In the genomic region with DNA sequence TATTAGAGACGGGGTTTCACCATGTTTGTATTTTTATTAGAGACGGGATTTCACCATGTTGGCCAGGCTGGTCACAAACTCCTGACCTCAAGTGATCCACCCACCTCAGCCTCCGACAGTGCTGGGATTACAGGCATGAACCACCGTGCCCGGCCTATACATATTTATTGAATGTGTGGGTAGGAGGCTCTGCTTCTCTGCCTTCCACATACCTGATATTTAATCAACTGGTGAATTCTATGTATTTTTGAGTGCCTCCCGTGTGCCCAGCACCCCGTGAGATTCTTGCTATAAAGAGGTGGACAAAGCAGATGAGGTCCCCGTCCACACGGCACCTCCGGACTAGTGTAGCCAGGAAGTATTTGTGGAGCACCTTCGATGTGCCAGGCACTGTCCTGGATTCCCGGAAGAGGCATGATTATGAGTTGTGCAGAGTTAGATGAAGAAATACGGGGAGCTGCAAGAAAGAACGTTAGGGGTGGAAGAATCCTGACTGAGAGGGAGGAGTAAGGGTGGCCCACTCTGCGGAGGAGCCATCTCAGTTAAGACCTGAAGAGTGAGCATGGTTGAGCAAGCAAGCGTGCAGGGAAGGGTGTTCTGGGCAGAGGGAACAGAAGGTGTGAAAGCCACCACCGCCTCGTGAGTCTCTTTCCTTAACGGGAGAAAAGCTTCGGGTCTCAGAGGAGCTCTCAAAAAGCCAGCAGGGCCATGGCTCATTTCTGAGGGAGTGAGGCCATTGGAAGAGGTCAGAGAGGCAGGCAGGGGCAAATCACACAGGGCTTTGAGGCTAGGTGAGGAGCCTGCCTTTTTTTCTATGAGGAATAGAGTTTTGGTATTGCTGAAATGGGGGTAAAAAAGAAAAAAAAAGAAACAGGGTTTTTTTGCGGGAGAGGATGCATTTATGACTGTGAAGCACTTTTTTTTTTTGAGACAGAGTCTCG, we compare ENCODE assay signal across 18 cellular contexts. TPM values are rescaled to one million over a fixed set of nuclear protein-coding genes. Genes with fewer than 3 reads are reported as not detected.
DNase-seq lines count a peak whose midpoint lies in the region; ATAC-seq and TF ChIP-seq lines count a peak whose summit lies in the region.
"Had no signal": no experiment of that assay in that cellular context is flagged by ENCODE, and none has a peak within 500 bp of the region (broad histone marks: within the 10 kb centered on the region; RNA-seq: fewer than 3 reads in every experiment).

No MANE protein-coding gene starts in this region.

- H3K4me1 ChIP-seq in heart right ventricle = peaks cover 2 to 34% (median 15%) of the 10 kb centered on the region in 9 donors
- H3K4me1 ChIP-seq in vagina = peaks cover 58% of the 10 kb centered on the region
- no peaks in the 10 kb centered on the region for H3K4me1 ChIP-seq in SJCRH30

- peaks cover 40% of the 10 kb centered on the region for H3K4me1 Mint-ChIP-seq in nephron
- H3K4me1 Mint-ChIP-seq: stimulated activated effector memory CD8-positive, alpha-beta T cell treated with anti-CD3 and anti-CD28 coated beads, Interleukin-12 subunit alpha, Interleukin-12 subunit beta, amount 100 ng/mL, for 72 hours had no signal

- 85 to 88% methylated on average over 22 of the region's 22 CpGs for WGBS in heart right ventricle, 2 donors

- no peak for TF ChIP-seq POLR2A in vagina (IDR thresholded peaks at IDR 0.05)

- H3K27ac ChIP-seq in heart right ventricle = peak overlapping the region in 6 of 10 donors; percentile 5 to 72 (median 52)
- H3K27ac ChIP-seq in brain microvascular endothelial cell = peak overlapping the region; percentile 56
- H3K27ac ChIP-seq in vagina = peak overlapping the region; percentile 95
- H3K27ac ChIP-seq in SJCRH30 = no peak overlapping the region
- H3K27ac ChIP-seq: HL-60, WERI-Rb-1 had no signal

- TF ChIP-seq CTCF in heart right ventricle (IDR thresholded peaks at IDR 0.05) = no peak
- no peak for TF ChIP-seq CTCF in brain microvascular endothelial cell (IDR thresholded peaks at IDR 0.05; ENCODE audit: low read depth, low read length, missing control alignments)
- TF ChIP-seq CTCF in nephron (IDR thresholded peaks at IDR 0.05; ENCODE audit: unreplicated experiment in 3 of 3) = no peak
- no peak for TF ChIP-seq CTCF in vagina (IDR thresholded peaks at IDR 0.05)

- H3K27me3 ChIP-seq in heart right ventricle (peaks cover 0 to 13% (median 8%) of the 10 kb centered on the region in 7 donors), brain microvascular endothelial cell (replicated peaks) (no peaks in the 10 kb centered on the region), vagina (no peaks in the 10 kb centered on the region), SJCRH30 (no peaks in the 10 kb centered on the region)
- H3K27me3 ChIP-seq: tibial nerve had no signal

- ATAC-seq in heart right ventricle (no peak), Right ventricle myocardium superior (ENCODE audit: poor library complexity) (no peak)
- ATAC-seq: activated CD8-positive, alpha-beta T cell treated with anti-CD3 and anti-CD28 coated beads for 36 hours; activated T-cell treated with anti-CD3 and anti-CD28 coated beads, Interleukin-2, amount 50 U/mL, for 72 hours; stimulated activated effector memory CD8-positive, alpha-beta T cell treated with anti-CD3 and anti-CD28 coated beads, Interleukin-12 subunit alpha, Interleukin-12 subunit beta, amount 100 ng/mL, for 72 hours had no signal

- in situ Hi-C loops in brain microvascular endothelial cell (cut with HindIII; ENCODE audit: low pct_ligation_motif_present, low sequenced_read_pairs) = no loop called here

- H3K4me3 ChIP-seq in heart right ventricle = no peak overlapping the region
- H3K4me3 ChIP-seq in brain microvascular endothelial cell (ENCODE audit: low read depth, low read length) = no peak overlapping the region
- H3K4me3 ChIP-seq in vagina = no peak overlapping the region
- no peak overlapping the region for H3K4me3 ChIP-seq in SJCRH30
- H3K4me3 ChIP-seq: tibial nerve had no signal

- H3K4me3 Mint-ChIP-seq in nephron = no peak overlapping the region
- H3K4me3 Mint-ChIP-seq: activated CD8-positive, alpha-beta T cell treated with anti-CD3 and anti-CD28 coated beads for 36 hours; stimulated activated effector memory CD8-positive, alpha-beta T cell treated with anti-CD3 and anti-CD28 coated beads, Interleukin-12 subunit alpha, Interleukin-12 subunit beta, amount 100 ng/mL, for 72 hours had no signal

- intact Hi-C loops in heart right ventricle (cut with DNase I) (no loop called here), Right ventricle myocardium superior (cut with DNase I) (no loop called here), vagina (cut with DNase I) (no loop called here), head of caudate nucleus (cut with DNase I) (no loop called here)

- H3K27ac Mint-ChIP-seq in nephron = peak overlapping the region in 2 of 3 experiments; percentile 3 to 22
- H3K27ac Mint-ChIP-seq: activated CD8-positive, alpha-beta T cell treated with anti-CD3 and anti-CD28 coated beads for 36 hours; activated T-cell treated with anti-CD3 and anti-CD28 coated beads, Interleukin-2, amount 50 U/mL, for 72 hours; stimulated activated effector memory CD8-positive, alpha-beta T cell treated with anti-CD3 and anti-CD28 coated beads, Interleukin-12 subunit alpha, Interleukin-12 subunit beta, amount 100 ng/mL, for 72 hours had no signal

- H3K9me3 ChIP-seq in heart right ventricle (no peaks in the 10 kb centered on the region), vagina (no peaks in the 10 kb centered on the region), SJCRH30 (replicated peaks) (no peaks in the 10 kb centered on the region)
- H3K9me3 ChIP-seq: tibial nerve had no signal

- H3K9me3 Mint-ChIP-seq in nephron = no peaks in the 10 kb centered on the region
- H3K9me3 Mint-ChIP-seq: activated CD8-positive, alpha-beta T cell treated with anti-CD3 and anti-CD28 coated beads for 36 hours; activated T-cell treated with anti-CD3 and anti-CD28 coated beads, Interleukin-2, amount 50 U/mL, for 72 hours; stimulated activated effector memory CD8-positive, alpha-beta T cell treated with anti-CD3 and anti-CD28 coated beads, Interleukin-12 subunit alpha, Interleukin-12 subunit beta, amount 100 ng/mL, for 72 hours had no signal

- H3K36me3 Mint-ChIP-seq in nephron (ENCODE audit: low read depth) = no peaks in the 10 kb centered on the region
- H3K36me3 Mint-ChIP-seq: stimulated activated effector memory CD8-positive, alpha-beta T cell treated with anti-CD3 and anti-CD28 coated beads, Interleukin-12 subunit alpha, Interleukin-12 subunit beta, amount 100 ng/mL, for 72 hours had no signal

- DNase-seq in heart right ventricle (no peak), Right ventricle myocardium superior (no peak), brain microvascular endothelial cell (no peak), vagina (ENCODE audit: extremely low spot score in 2 of 2) (no peak), SJCRH30 (no peak), hepatic stellate cell (ENCODE audit: low spot score) (no peak), head of caudate nucleus (no peak)
- DNase-seq: activated T-cell treated with anti-CD3 and anti-CD28 coated beads, Interleukin-2, amount 50 U/mL, for 72 hours; Karpas-422; midbrain; NCI-H82; occipital lobe; WERI-Rb-1 had no signal

- H3K36me3 ChIP-seq in heart right ventricle = peaks cover 0 to 62% (median 0%) of the 10 kb centered on the region in 9 donors
- peaks cover 4% of the 10 kb centered on the region for H3K36me3 ChIP-seq in brain microvascular endothelial cell (replicated peaks)
- peaks cover 0 to 15% of the 10 kb centered on the region in 2 donors for H3K36me3 ChIP-seq in vagina
- no peaks in the 10 kb centered on the region for H3K36me3 ChIP-seq in SJCRH30
- H3K36me3 ChIP-seq: WERI-Rb-1 had no signal

- peaks cover 21% of the 10 kb centered on the region for H3K27me3 Mint-ChIP-seq in nephron (ENCODE audit: low read depth)

RNA-seq across cellular contexts. Expression of a gene that starts 21.2 kb away (rescaled TPM):
- total RNA-seq in heart right ventricle (10 to 100 TPM in 7 of 10 donors, 1 to 10 TPM in 3; 7.9 to 48.1 (median 15.2) TPM), Right ventricle myocardium superior (23.5 TPM), vagina (320 TPM)
- polyA plus RNA-seq in heart right ventricle = 10 to 100 TPM; 13.2 to 25.0 TPM
- total RNA-seq in SJCRH30 (2014; rRNA removed; shearing (Covaris generic)) = 0.34 and 0.48 TPM in 2 replicates
